Comparison of ENCODE assay signal across 27 cellular contexts in the genomic region with DNA sequence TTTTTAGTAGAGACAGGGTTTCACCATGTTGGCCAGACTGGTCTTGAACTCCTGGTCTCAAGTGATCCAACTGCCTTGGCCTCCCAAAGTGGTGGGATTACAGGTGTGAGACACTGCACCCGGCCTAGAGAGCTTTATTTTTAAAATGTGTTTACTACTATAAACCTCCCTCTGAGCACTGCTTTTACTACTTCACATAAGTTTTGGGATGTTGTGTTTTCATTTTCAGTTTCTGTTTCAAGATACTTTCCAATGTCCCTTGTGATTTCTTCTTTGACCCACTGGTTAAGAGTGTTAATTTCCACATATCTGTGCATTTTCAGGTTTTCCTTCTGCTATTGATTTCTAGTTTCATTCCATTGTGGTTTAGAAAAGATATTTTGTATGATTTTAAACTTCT.
DNase-seq lines count a peak whose midpoint lies in the region; ATAC-seq lines count a peak whose summit lies in the region.
"Had no signal": no experiment of that assay in that cellular context is flagged by ENCODE, and none has a peak within 500 bp of the region (broad histone marks: within the 10 kb centered on the region; RNA-seq: fewer than 3 reads in every experiment).

No MANE protein-coding gene starts in this region.

- H3K4me1 Mint-ChIP-seq in stimulated activated naive CD8-positive, alpha-beta T cell treated with anti-CD3 and anti-CD28 coated beads, Interleukin-15, amount 100 ng/mL, for 72 hours: peaks cover 32% of the 10 kb centered on the region
- H3K4me1 Mint-ChIP-seq in activated CD8-positive, alpha-beta T cell treated with anti-CD3 and anti-CD28 coated beads, Interleukin-2, amount 10 ng/mL, durations not matched to agents 7 days and 5 days (ENCODE audit: low read depth): peaks cover 6% of the 10 kb centered on the region

- POLR2A ChIA-PET in activated CD8-positive, alpha-beta T cell treated with anti-CD3 and anti-CD28 coated beads, Interleukin-2, amount 10 ng/mL, durations not matched to agents 7 days and 5 days (lab: Charles Lee): no interaction called here

- peaks cover 27% of the 10 kb centered on the region for H3K27me3 Mint-ChIP-seq in stimulated activated naive CD8-positive, alpha-beta T cell treated with anti-CD3 and anti-CD28 coated beads, Interleukin-15, amount 100 ng/mL, for 72 hours
- H3K27me3 Mint-ChIP-seq in activated CD8-positive, alpha-beta T cell treated with anti-CD3 and anti-CD28 coated beads, Interleukin-2, amount 10 ng/mL, durations not matched to agents 7 days and 5 days (ENCODE audit: low read depth): no peaks in the 10 kb centered on the region
- H3K27me3 Mint-ChIP-seq: activated B cell treated with CpG ODN at 0.5 μM for 24 hours had no signal

- CTCF ChIA-PET in activated CD8-positive, alpha-beta T cell treated with anti-CD3 and anti-CD28 coated beads, Interleukin-2, amount 10 ng/mL, durations not matched to agents 7 days and 5 days (lab: Charles Lee): no interaction called here

- H2AFZ ChIP-seq in mesenchymal stem cell (ENCODE audit: low read depth, low read length): no peak overlapping the region

- H3K9me3 Mint-ChIP-seq in stimulated activated naive CD8-positive, alpha-beta T cell treated with anti-CD3 and anti-CD28 coated beads, Interleukin-15, amount 100 ng/mL, for 72 hours: peaks cover 4 to 7% of the 10 kb centered on the region in 2 donors
- H3K9me3 Mint-ChIP-seq in activated CD8-positive, alpha-beta T cell treated with anti-CD3 and anti-CD28 coated beads, Interleukin-2, amount 10 ng/mL, durations not matched to agents 7 days and 5 days (ENCODE audit: insufficient read depth): peaks cover 8% of the 10 kb centered on the region
- H3K9me3 Mint-ChIP-seq: CD8-positive, alpha-beta T cell; GM23338 had no signal

- H3K4me2 ChIP-seq in mesenchymal stem cell (ENCODE audit: low read length, poor library complexity, severe bottlenecking): no peak overlapping the region
- H3K4me2 ChIP-seq: GM23338 had no signal

- no CpG with 5 or more reads among the region's 1 CpG for WGBS in mesenchymal stem cell

- H3K4me3 Mint-ChIP-seq in stimulated activated naive CD8-positive, alpha-beta T cell treated with anti-CD3 and anti-CD28 coated beads, Interleukin-15, amount 100 ng/mL, for 72 hours: no peak overlapping the region
- H3K4me3 Mint-ChIP-seq in activated CD8-positive, alpha-beta T cell treated with anti-CD3 and anti-CD28 coated beads, Interleukin-2, amount 10 ng/mL, durations not matched to agents 7 days and 5 days: no peak overlapping the region
- H3K4me3 Mint-ChIP-seq: activated B cell treated with CpG ODN at 0.5 μM for 24 hours; activated T-cell treated with anti-CD3 and anti-CD28 coated beads, Interleukin-2, amount 50 U/mL, for 4 hours; CD8-positive, alpha-beta T cell; GM23338 had no signal

- H3K27ac Mint-ChIP-seq in stimulated activated naive CD8-positive, alpha-beta T cell treated with anti-CD3 and anti-CD28 coated beads, Interleukin-15, amount 100 ng/mL, for 72 hours: peak overlapping the region; percentile 43 to 86
- peak overlapping the region; percentile 73 for H3K27ac Mint-ChIP-seq in activated CD8-positive, alpha-beta T cell treated with anti-CD3 and anti-CD28 coated beads, Interleukin-2, amount 10 ng/mL, durations not matched to agents 7 days and 5 days
- H3K27ac Mint-ChIP-seq: activated B cell treated with CpG ODN at 0.5 μM for 24 hours; CD8-positive, alpha-beta T cell; GM23338 had no signal

- no peaks in the 10 kb centered on the region for H3K79me1 ChIP-seq in mesenchymal stem cell (replicated peaks; ENCODE audit: low read length, poor library complexity, severe bottlenecking)

- no peak overlapping the region for H2BK12ac ChIP-seq in mesenchymal stem cell (ENCODE audit: low read length in 2 of 2)

- peaks cover 0 to 10% of the 10 kb centered on the region in 2 experiments for H3K27me3 ChIP-seq in mesenchymal stem cell (ENCODE audit: control insufficient read depth in 1 of 2, insufficient read depth in 1 of 2, low read length in 2 of 2)
- H3K27me3 ChIP-seq: brain microvascular endothelial cell, Peyer's patch, upper lobe of left lung had no signal

- H3K9ac ChIP-seq in mesenchymal stem cell (ENCODE audit: low read length): no peak overlapping the region

- no peak overlapping the region for H3K14ac ChIP-seq in mesenchymal stem cell (ENCODE audit: low read length in 2 of 2)

- H4K8ac ChIP-seq in mesenchymal stem cell (ENCODE audit: low read length): no peak overlapping the region

- H3K36me3 ChIP-seq in KOPT-K1 (ENCODE audit: insufficient read depth, low read length): no peaks in the 10 kb centered on the region
- H3K36me3 ChIP-seq in mesenchymal stem cell (ENCODE audit: control insufficient read depth in 1 of 2, insufficient read depth in 2 of 2, low read depth in 1 of 2, low read length in 2 of 2): no peaks in the 10 kb centered on the region
- H3K36me3 ChIP-seq: brain microvascular endothelial cell, left ventricle myocardium inferior, Peyer's patch, upper lobe of left lung had no signal

- H3K18ac ChIP-seq in mesenchymal stem cell (ENCODE audit: low read depth in 1 of 2, low read length in 2 of 2): no peak overlapping the region

- no peak for ATAC-seq in stimulated activated naive CD8-positive, alpha-beta T cell treated with anti-CD3 and anti-CD28 coated beads, Interleukin-15, amount 100 ng/mL, for 72 hours
- ATAC-seq in stimulated activated naive CD8-positive, alpha-beta T cell treated with anti-CD3 and anti-CD28 coated beads, Interleukin-15, Interleukin-2, amounts not matched to agents 100 U/mL and 50 U/mL, for 24 hours: no peak
- no peak for ATAC-seq in activated CD8-positive, alpha-beta T cell treated with anti-CD3 and anti-CD28 coated beads, Interleukin-2, amount 10 ng/mL, durations not matched to agents 7 days and 5 days
- ATAC-seq: activated T-cell treated with anti-CD3 and anti-CD28 coated beads, Interleukin-2, amount 50 U/mL, for 4 hours; CD8-positive, alpha-beta T cell; GM23338 had no signal

- H3K27ac ChIP-seq in KOPT-K1 (ENCODE audit: low read depth, low read length, poor library complexity, severe bottlenecking): peak overlapping the region; percentile 9
- H3K27ac ChIP-seq in mesenchymal stem cell (ENCODE audit: low read length, poor library complexity, severe bottlenecking): no peak overlapping the region
- H3K27ac ChIP-seq: brain microvascular endothelial cell, epithelial cell of prostate, left ventricle myocardium inferior, Peyer's patch, upper lobe of left lung had no signal

- DNase-seq in stimulated activated naive CD8-positive, alpha-beta T cell treated with anti-CD3 and anti-CD28 coated beads, Interleukin-15, amount 100 ng/mL, for 72 hours: no peak
- DNase-seq in stimulated activated naive CD8-positive, alpha-beta T cell treated with anti-CD3 and anti-CD28 coated beads, Interleukin-15, Interleukin-2, amounts not matched to agents 100 U/mL and 50 U/mL, for 24 hours: no peak
- no peak for DNase-seq in activated CD8-positive, alpha-beta T cell treated with anti-CD3 and anti-CD28 coated beads, Interleukin-2, amount 10 ng/mL, durations not matched to agents 7 days and 5 days
- no peak for DNase-seq in mesenchymal stem cell
- no peak for DNase-seq in putamen (ENCODE audit: low spot score)
- DNase-seq in germinal center (ENCODE audit: low spot score): no peak
- DNase-seq: activated B cell treated with CpG ODN at 0.5 μM for 24 hours; activated naive CD4-positive, alpha-beta T cell; activated T-cell treated with anti-CD3 and anti-CD28 coated beads, Interleukin-2, amount 50 U/mL, for 4 hours; amniotic stem cell; brain microvascular endothelial cell; CD8-positive, alpha-beta T cell; effector CD8-positive, alpha-beta T cell; glutamatergic neuron; KG1; left ventricle myocardium inferior; NCI-H1694 treated with DMSO at 0.1 percent for 48 hours; NCI-H2171; NCI-H510A; Peyer's patch; SIG-M5; stimulated activated CD8-positive, alpha-beta memory T cell treated with anti-CD3 and anti-CD28 coated beads, Interleukin-4, amount 100 ng/mL, for 48 hours; T1000; upper lobe of left lung had no signal

- H3K36me3 Mint-ChIP-seq in activated CD8-positive, alpha-beta T cell treated with anti-CD3 and anti-CD28 coated beads, Interleukin-2, amount 10 ng/mL, durations not matched to agents 7 days and 5 days (ENCODE audit: low read depth): no peaks in the 10 kb centered on the region
- H3K36me3 Mint-ChIP-seq: CD8-positive, alpha-beta T cell had no signal

- H2AK5ac ChIP-seq in mesenchymal stem cell (ENCODE audit: low read length, severe bottlenecking): no peak overlapping the region

- H3K4me3 ChIP-seq in mesenchymal stem cell (ENCODE audit: insufficient read depth in 1 of 2, low read depth in 1 of 2, low read length in 2 of 2): no peak overlapping the region
- H3K4me3 ChIP-seq: GM23338, left ventricle myocardium inferior, Peyer's patch, upper lobe of left lung had no signal

- H2BK120ac ChIP-seq in mesenchymal stem cell (ENCODE audit: low read depth, low read length): no peak overlapping the region

- peaks cover 2% of the 10 kb centered on the region for H3K4me1 ChIP-seq in mesenchymal stem cell (ENCODE audit: control insufficient read depth, insufficient read depth, low read depth, low read length)
- H3K4me1 ChIP-seq: left ventricle myocardium inferior, Peyer's patch, upper lobe of left lung had no signal

- H2BK15ac ChIP-seq in mesenchymal stem cell (ENCODE audit: low read depth, poor library complexity, severe bottlenecking): no peak overlapping the region

- no peak overlapping the region for H3K23ac ChIP-seq in mesenchymal stem cell (ENCODE audit: low read length in 2 of 2)

- no peak overlapping the region for H2BK5ac ChIP-seq in mesenchymal stem cell (ENCODE audit: low read depth, low read length, poor library complexity, severe bottlenecking)

- no peak overlapping the region for H4K91ac ChIP-seq in mesenchymal stem cell (ENCODE audit: low read length)

- H3K9me3 ChIP-seq in KOPT-K1 (ENCODE audit: insufficient read depth, low read length, poor library complexity, severe bottlenecking) (no peaks in the 10 kb centered on the region), mesenchymal stem cell (ENCODE audit: control insufficient read depth, low read length) (peaks cover 3% of the 10 kb centered on the region)
- H3K9me3 ChIP-seq: Peyer's patch, upper lobe of left lung had no signal

- no peak overlapping the region for H3K4ac ChIP-seq in mesenchymal stem cell (ENCODE audit: low read depth in 1 of 2, low read length in 2 of 2)
